ENCODE assay signal across 11 cellular contexts in the genomic region with DNA sequence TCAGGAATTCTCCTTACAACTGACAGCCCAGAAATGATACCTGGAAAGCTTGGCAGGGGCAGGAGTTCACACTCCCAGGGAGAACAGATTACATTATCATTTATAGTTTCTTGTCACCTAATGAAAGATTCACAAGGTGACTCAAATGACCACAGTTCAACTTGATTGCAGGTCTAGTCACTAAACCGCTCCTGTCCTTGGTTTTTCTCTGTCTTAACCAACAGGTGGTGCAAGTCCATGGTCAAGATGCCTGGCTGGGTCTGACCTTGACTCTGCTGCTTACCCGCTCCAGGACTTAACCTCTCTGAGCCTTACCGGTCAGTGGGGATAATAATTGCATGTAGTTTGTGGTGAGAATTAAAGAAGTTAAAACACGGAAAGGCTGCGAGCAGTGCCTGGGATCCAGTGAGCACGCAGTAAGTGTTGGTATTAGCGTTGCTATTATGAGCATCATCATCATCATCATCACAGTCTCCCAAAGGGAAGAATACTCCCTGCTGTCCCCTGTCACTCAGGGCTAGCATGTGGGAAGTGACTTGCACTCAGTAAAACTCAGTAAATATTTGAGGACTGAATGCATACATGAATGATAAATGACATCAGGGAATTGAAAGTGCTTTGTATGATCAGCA.
DNase-seq lines count a peak whose midpoint lies in the region; ATAC-seq, FAIRE-seq and TF ChIP-seq lines count a peak whose summit lies in the region.
"Had no signal": no experiment of that assay in that cellular context is flagged by ENCODE, and none has a peak within 500 bp of the region (broad histone marks: within the 10 kb centered on the region; RNA-seq: fewer than 3 reads in every experiment).

No MANE protein-coding gene starts in this region.

- no peak overlapping the region for H3K27ac Mint-ChIP-seq in immature natural killer cell
- H3K27ac Mint-ChIP-seq: activated B cell treated with CpG ODN at 0.5 μM for 24 hours had no signal

- H3K36me3 ChIP-seq in pancreas = peaks cover 0 to 55% (median 14%) of the 10 kb centered on the region in 3 donors

- H3K27me3 Mint-ChIP-seq in immature natural killer cell (ENCODE audit: low read depth in 3 of 3) = peaks cover 2 to 7% (median 3%) of the 10 kb centered on the region in 3 donors
- H3K27me3 Mint-ChIP-seq: activated B cell treated with CpG ODN at 0.5 μM for 24 hours had no signal

- no peak overlapping the region for H3K4me3 Mint-ChIP-seq in immature natural killer cell
- H3K4me3 Mint-ChIP-seq: activated B cell treated with CpG ODN at 0.5 μM for 24 hours had no signal

- no peaks in the 10 kb centered on the region for H3K36me3 Mint-ChIP-seq in immature natural killer cell

- H3K27ac ChIP-seq in pancreas = peak overlapping the region in 1 of 4 donors; percentile 4

- H3K9me3 Mint-ChIP-seq in immature natural killer cell = no peaks in the 10 kb centered on the region
- H3K9me3 Mint-ChIP-seq: activated B cell treated with CpG ODN at 0.5 μM for 24 hours had no signal

- DNase-seq in DMS53 (lab: John Stamatoyannopoulos, UW) = peak; percentile 45
- DNase-seq in DMS53 treated with DMSO at 0.1 percent for 48 hours (lab: John Stamatoyannopoulos, UW; ENCODE audit: unreplicated experiment) = no peak
- peak; percentile 9 for DNase-seq in NAMALWA (ENCODE audit: low spot score)
- DNase-seq in dermis blood vessel endothelial cell = peak; percentile 28
- no peak for DNase-seq in pancreas
- DNase-seq in stimulated activated CD4-positive, alpha-beta T cell treated with anti-CD3 and anti-CD28 coated beads, Interleukin-4, amount 100 ng/mL, for 24 hours = no peak
- no peak for DNase-seq in immature natural killer cell
- DNase-seq: activated B cell treated with CpG ODN at 0.5 μM for 24 hours; aorta; stimulated activated CD4-positive, alpha-beta T cell treated with anti-CD3 and anti-CD28 coated beads, Interleukin-1b, Interleukin-23, amount 100 ng/mL, for 48 hours had no signal

- ATAC-seq in pancreas (peak; percentile 62 to 87 (median 74)), GM21367 (IDR thresholded peaks at IDR 0.05; ENCODE audit: unreplicated experiment) (no peak)

- 44% methylated on average over 7 of the region's 7 CpGs for WGBS in pancreas, 2 donors

- H3K4me1 ChIP-seq in pancreas = peaks cover under 1 to 10% (median 8%) of the 10 kb centered on the region in 3 donors

- H3K9me3 ChIP-seq in pancreas = no peaks in the 10 kb centered on the region

- H3K4me3 ChIP-seq in pancreas = no peak overlapping the region

- H3K27me3 ChIP-seq in pancreas = no peaks in the 10 kb centered on the region

- no peak for FAIRE-seq in pancreas (lab: Jason Lieb, UNC)

- H3K4me1 Mint-ChIP-seq in immature natural killer cell = no peaks in the 10 kb centered on the region
- H3K4me1 Mint-ChIP-seq: activated B cell treated with CpG ODN at 0.5 μM for 24 hours had no signal

- peak in 1 of 4 donors; percentile 19 for TF ChIP-seq CTCF in pancreas (IDR thresholded peaks at IDR 0.05)

- intact Hi-C loops in pancreas (cut with DNase I) = no loop called here

Comparison
In these comparisons a context has a peak if more than half of its experiments do, and no peak if none do; other contexts are left out.
1. DNase-seq: peak in DMS53 (single experiment), NAMALWA (single experiment) and dermis blood vessel endothelial cell (single experiment); none in DMS53 treated with DMSO at 0.1 percent for 48 hours (single experiment), pancreas (0 of 6), stimulated activated CD4-positive, alpha-beta T cell treated with anti-CD3 and anti-CD28 coated beads, Interleukin-4, amount 100 ng/mL, for 24 hours (single experiment) and immature natural killer cell (0 of 3).